ENCODE assay signal across 8 cellular contexts in the genomic region with DNA sequence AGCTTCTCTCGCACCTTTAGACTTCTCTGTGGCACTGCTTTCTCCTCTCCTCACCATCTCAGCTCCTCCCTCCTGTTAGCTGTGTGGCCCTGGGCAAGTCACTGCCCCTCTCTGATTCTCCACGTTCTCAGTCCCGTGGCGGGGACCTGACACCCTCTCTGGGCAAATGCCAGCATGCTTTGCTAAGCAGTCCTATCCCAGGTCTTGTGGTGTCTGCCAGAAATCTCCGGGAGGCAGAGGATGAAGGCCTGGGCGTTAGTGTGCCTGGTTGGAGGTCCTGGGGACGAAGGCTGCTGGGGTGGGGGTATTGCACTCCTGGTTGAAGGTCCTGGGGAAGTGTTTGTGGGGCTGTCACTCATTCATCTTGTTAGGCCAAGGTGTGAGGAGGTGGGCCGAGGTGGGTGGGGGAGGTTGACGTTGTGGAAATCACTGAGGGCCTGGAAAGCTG. TPM values are rescaled to one million over a fixed set of nuclear protein-coding genes. Genes with fewer than 3 reads are reported as not detected.
DNase-seq lines count a peak whose midpoint lies in the region; ATAC-seq and TF ChIP-seq lines count a peak whose summit lies in the region.
"Not testable (repeated sequence)": the region's sequence is repeated elsewhere in the genome, so short reads cannot be mapped to it uniquely, and the experiment has no call there.
"Had no signal": no experiment of that assay in that cellular context is flagged by ENCODE, and none has a peak within 500 bp of the region (broad histone marks: within the 10 kb centered on the region; RNA-seq: fewer than 3 reads in every experiment).

No MANE protein-coding gene starts in this region.

- H3K4me1 Mint-ChIP-seq in CD8-positive, alpha-beta T cell (ENCODE audit: low read depth); activated naive CD4-positive, alpha-beta T cell treated with anti-CD3 and anti-CD28 coated beads for 36 hours (ENCODE audit: low read depth); chondrocyte (ENCODE audit: low read depth); natural killer cell: not testable (repeated sequence)

- not testable (repeated sequence) for H3K36me3 Mint-ChIP-seq in CD8-positive, alpha-beta T cell; activated naive CD4-positive, alpha-beta T cell treated with anti-CD3 and anti-CD28 coated beads for 36 hours (ENCODE audit: low read depth); chondrocyte (ENCODE audit: low read depth); natural killer cell

- H3K27ac Mint-ChIP-seq in CD8-positive, alpha-beta T cell; activated naive CD4-positive, alpha-beta T cell treated with anti-CD3 and anti-CD28 coated beads for 36 hours; chondrocyte (ENCODE audit: unreplicated experiment); natural killer cell: not testable (repeated sequence)

- POLR2A ChIA-PET in CD8-positive, alpha-beta T cell (lab: Charles Lee): not testable (repeated sequence)

- H3K9me3 Mint-ChIP-seq in CD8-positive, alpha-beta T cell; activated naive CD4-positive, alpha-beta T cell treated with anti-CD3 and anti-CD28 coated beads for 36 hours; chondrocyte (ENCODE audit: low read depth); natural killer cell: not testable (repeated sequence)

- not testable (repeated sequence) for ATAC-seq in CD8-positive, alpha-beta T cell; left lung; natural killer cell

- CTCF ChIA-PET in CD8-positive, alpha-beta T cell (lab: Charles Lee): interaction anchor here (1.4 kb wide), 1 partner anchor 190 kb away, joined by 3 read pairs; no protein-coding TSS in a partner anchor
- CTCF ChIA-PET in activated naive CD4-positive, alpha-beta T cell treated with anti-CD3 and anti-CD28 coated beads for 36 hours (lab: Charles Lee): not testable (repeated sequence)

- H3K36me3 ChIP-seq in CD8-positive, alpha-beta T cell (ENCODE audit: insufficient read depth, low read length); left lung; suprapubic skin: not testable (repeated sequence)

- H3K4me3 ChIP-seq in CD8-positive, alpha-beta T cell (ENCODE audit: low read depth, low read length); left lung; suprapubic skin: not testable (repeated sequence)

- intact Hi-C loops in CD8-positive, alpha-beta T cell (cut with DNase I, micrococcal nuclease): loop anchor here (2.0 to 10.0 kb wide), 7 partner anchors 33 to 191 kb away; a partner anchor contains a TSS
- intact Hi-C loops in activated naive CD4-positive, alpha-beta T cell treated with anti-CD3 and anti-CD28 coated beads for 36 hours (cut with micrococcal nuclease): loop anchor here (2.0 to 5.0 kb wide), 2 partner anchors 136 to 191 kb away; no protein-coding TSS in a partner anchor
- intact Hi-C loops in left lung (cut with DNase I); posterior vena cava (cut with DNase I): not testable (repeated sequence)
- intact Hi-C loops in natural killer cell (cut with micrococcal nuclease): loop anchor here (5.0 kb wide), 1 partner anchor 34 kb away; no protein-coding TSS in a partner anchor

- WGBS in suprapubic skin: 98% methylated on average over 6 of the region's 9 CpGs

- not testable (repeated sequence) for H3K9me3 ChIP-seq in CD8-positive, alpha-beta T cell (ENCODE audit: low read length); left lung; suprapubic skin

- DNase-seq in CD8-positive, alpha-beta T cell; activated naive CD4-positive, alpha-beta T cell treated with anti-CD3 and anti-CD28 coated beads for 36 hours; natural killer cell: not testable (repeated sequence)
- peak; percentile 77 for DNase-seq in chondrocyte (ENCODE audit: low spot score)
- DNase-seq in left lung: peak; percentile 31 to 48
- DNase-seq in posterior vena cava (ENCODE audit: low spot score): peak; percentile 69
- peak; percentile 60 to 64 for DNase-seq in suprapubic skin (ENCODE audit: low spot score in 2 of 2)

- H3K27me3 ChIP-seq in CD8-positive, alpha-beta T cell (ENCODE audit: insufficient read depth, low read length); suprapubic skin: not testable (repeated sequence)
- peaks cover 0 to 11% of the 10 kb centered on the region in 2 donors for H3K27me3 ChIP-seq in left lung

- TF ChIP-seq EP300 in suprapubic skin (IDR thresholded peaks at IDR 0.05): not testable (repeated sequence)

- H3K4me1 ChIP-seq in CD8-positive, alpha-beta T cell (ENCODE audit: insufficient read depth, low read length): not testable (repeated sequence)
- H3K4me1 ChIP-seq in left lung (peaks cover 0 to 16% of the 10 kb centered on the region in 2 donors), suprapubic skin (peaks cover 19% of the 10 kb centered on the region)

- not testable (repeated sequence) for H3K27ac ChIP-seq in CD8-positive, alpha-beta T cell (ENCODE audit: low read depth, low read length); left lung; suprapubic skin

- H3K27me3 Mint-ChIP-seq in CD8-positive, alpha-beta T cell (ENCODE audit: low read depth); activated naive CD4-positive, alpha-beta T cell treated with anti-CD3 and anti-CD28 coated beads for 36 hours (ENCODE audit: low read depth); chondrocyte (ENCODE audit: low read depth); natural killer cell (ENCODE audit: low read depth in 2 of 2): not testable (repeated sequence)

- TF ChIP-seq CTCF in CD8-positive, alpha-beta T cell (IDR thresholded peaks at IDR 0.05); chondrocyte (IDR thresholded peaks at IDR 0.05); left lung (IDR thresholded peaks at IDR 0.05); natural killer cell (IDR thresholded peaks at IDR 0.05); suprapubic skin (IDR thresholded peaks at IDR 0.05): not testable (repeated sequence)

- peak overlapping the region; percentile 8 for H3K4me3 Mint-ChIP-seq in CD8-positive, alpha-beta T cell
- peak overlapping the region; percentile 9 for H3K4me3 Mint-ChIP-seq in activated naive CD4-positive, alpha-beta T cell treated with anti-CD3 and anti-CD28 coated beads for 36 hours
- not testable (repeated sequence) for H3K4me3 Mint-ChIP-seq in chondrocyte (ENCODE audit: unreplicated experiment)
- peak overlapping the region; percentile 31 for H3K4me3 Mint-ChIP-seq in natural killer cell

- TF ChIP-seq POLR2A in suprapubic skin (IDR thresholded peaks at IDR 0.05): not testable (repeated sequence)

RNA-seq across cellular contexts. Expression of a gene that starts 37.3 kb away (rescaled TPM):
- 10 to 100 TPM; 59.9 to 63.8 TPM for total RNA-seq in CD8-positive, alpha-beta T cell
- total RNA-seq in activated naive CD4-positive, alpha-beta T cell treated with anti-CD3 and anti-CD28 coated beads for 36 hours: 10 to 100 TPM; 87.0 to 87.2 TPM
- total RNA-seq in chondrocyte (31.3 to 38.3 TPM (median 35.9 TPM) in 3 replicates), left lung (100 to 1,000 TPM in 1 of 2 donors, 10 to 100 TPM in 1; 62.5 to 101 TPM), natural killer cell (100 to 1,000 TPM; 139 to 165 (median 162) TPM), posterior vena cava (10 to 100 TPM; 47.7 to 83.4 TPM), suprapubic skin (10 to 100 TPM; 54.5 to 97.4 (median 72.9) TPM)

RNA-seq across cellular contexts. Expression of a gene that starts 54.4 kb away (rescaled TPM):
- total RNA-seq in CD8-positive, alpha-beta T cell: under 1 TPM; 0.08 to 0.31 TPM
- total RNA-seq in activated naive CD4-positive, alpha-beta T cell treated with anti-CD3 and anti-CD28 coated beads for 36 hours: not detected
- total RNA-seq in chondrocyte (2.2 to 2.8 TPM (median 2.5 TPM) in 3 replicates), left lung (1 to 10 TPM; 3.0 to 4.0 TPM), natural killer cell (under 1 TPM in 1 of 3 donors, not detected in 2; 0.14 TPM), posterior vena cava (1 to 10 TPM; 6.8 to 6.9 TPM), suprapubic skin (10 to 100 TPM in 1 of 4 donors, 1 to 10 TPM in 2, under 1 TPM in 1; 0.56 to 10.5 (median 5.6) TPM)
- total RNA-seq: HFFc6 had no signal
